38 cellular contexts compared by ENCODE assay signal in genomic region chr20:18788021-18788420, GRCh38. TPM values are rescaled to one million over a fixed set of nuclear protein-coding genes. Genes with fewer than 3 reads are reported as not detected.
A peak's percentile ranks its signal among the peaks of the same experiment; 100 is the strongest.
DNase-seq lines count a peak whose midpoint lies in the region; ATAC-seq, FAIRE-seq and TF ChIP-seq lines count a peak whose summit lies in the region.
"Had no signal": no experiment of that assay in that cellular context is flagged by ENCODE, and none has a peak within 500 bp of the region (broad histone marks: within the 10 kb centered on the region; RNA-seq: fewer than 3 reads in every experiment).

No MANE protein-coding gene starts in this region.

- H3K9me3 Mint-ChIP-seq in activated T-helper 1 cell treated with anti-CD3 and anti-CD28 coated beads, Interleukin-12 subunit alpha, Interleukin-12 subunit beta, Interleukin-2, Interleukin-4 antibody, amounts not matched to agents 30 ng/mL and 10 ng/mL and 1 ng/mL, durations not matched to agents 14 hours and 24 hours and 36 hours: no peaks in the 10 kb centered on the region
- H3K9me3 Mint-ChIP-seq: CD8-positive, alpha-beta T cell had no signal

- H3K27me3 ChIP-seq in bronchial epithelial cell (ENCODE audit: control insufficient read depth, insufficient read depth, low read length) (no peaks in the 10 kb centered on the region), esophagus muscularis mucosa (no peaks in the 10 kb centered on the region)
- H3K27me3 ChIP-seq: BLaER1; BLaER1 treated with 17β-estradiol and CSF1 and Interleukin-3, amounts not matched to agents 10 nM and 100 nM had no signal

- TF ChIP-seq EP300 in esophagus muscularis mucosa (IDR thresholded peaks at IDR 0.05): no peak

- H3K36me3 Mint-ChIP-seq in activated T-helper 1 cell treated with anti-CD3 and anti-CD28 coated beads, Interleukin-12 subunit alpha, Interleukin-12 subunit beta, Interleukin-2, Interleukin-4 antibody, amounts not matched to agents 30 ng/mL and 10 ng/mL and 1 ng/mL, durations not matched to agents 14 hours and 24 hours and 36 hours (ENCODE audit: low read depth): no peaks in the 10 kb centered on the region
- H3K36me3 Mint-ChIP-seq: CD14-positive monocyte; CD4-positive, CD25-positive, alpha-beta regulatory T cell; CD8-positive, alpha-beta T cell had no signal

- no peak overlapping the region for H3K27ac Mint-ChIP-seq in activated T-helper 1 cell treated with anti-CD3 and anti-CD28 coated beads, Interleukin-12 subunit alpha, Interleukin-12 subunit beta, Interleukin-2, Interleukin-4 antibody, amounts not matched to agents 30 ng/mL and 10 ng/mL and 1 ng/mL, durations not matched to agents 14 hours and 24 hours and 36 hours
- H3K27ac Mint-ChIP-seq: B cell; CD14-positive monocyte; CD4-positive, alpha-beta memory T cell; CD4-positive, alpha-beta T cell; CD4-positive, CD25-positive, alpha-beta regulatory T cell; CD8-positive, alpha-beta memory T cell; CD8-positive, alpha-beta T cell had no signal

- DNase-seq in bronchial epithelial cell (ENCODE audit: low read depth): peak; percentile 67
- DNase-seq in epithelial cell of esophagus (ENCODE audit: low read depth): peak; percentile 6
- DNase-seq in esophagus muscularis mucosa (ENCODE audit: extremely low spot score): peak; percentile 10
- no peak for DNase-seq in activated T-helper 1 cell treated with anti-CD3 and anti-CD28 coated beads, Interleukin-12 subunit alpha, Interleukin-12 subunit beta, Interleukin-2, Interleukin-4 antibody, amounts not matched to agents 30 ng/mL and 10 ng/mL and 1 ng/mL, durations not matched to agents 14 hours and 24 hours and 36 hours (ENCODE audit: low spot score)
- no peak for DNase-seq in islet precursor cell
- DNase-seq: 8988T; ACHN; AML-193; BE2C; C1 segment of cervical spinal cord; Caco-2; Calu3; CD4-positive, alpha-beta memory T cell; CD4-positive, alpha-beta T cell; CD4-positive, CD25-positive, alpha-beta regulatory T cell; CD8-positive, alpha-beta memory T cell; CD8-positive, alpha-beta T cell; COR-L47; DMS 273 treated with DMSO at 0.1 percent for 48 hours; DMS153; DMS53; DMS79; DMS79 treated with DMSO at 0.1 percent for 48 hours; DND-41; EL had no signal

- no peak overlapping the region for H3K4me3 Mint-ChIP-seq in activated T-helper 1 cell treated with anti-CD3 and anti-CD28 coated beads, Interleukin-12 subunit alpha, Interleukin-12 subunit beta, Interleukin-2, Interleukin-4 antibody, amounts not matched to agents 30 ng/mL and 10 ng/mL and 1 ng/mL, durations not matched to agents 14 hours and 24 hours and 36 hours
- H3K4me3 Mint-ChIP-seq: B cell; CD14-positive monocyte; CD4-positive, alpha-beta memory T cell; CD4-positive, alpha-beta T cell; CD4-positive, CD25-positive, alpha-beta regulatory T cell; CD8-positive, alpha-beta memory T cell; CD8-positive, alpha-beta T cell had no signal

- H3K4me3 ChIP-seq in bronchial epithelial cell (ENCODE audit: low read depth, low read length): no peak overlapping the region
- H3K4me3 ChIP-seq in epithelial cell of esophagus (ENCODE audit: low read length): no peak overlapping the region
- H3K4me3 ChIP-seq in esophagus muscularis mucosa: no peak overlapping the region
- H3K4me3 ChIP-seq: A549; BLaER1; BLaER1 treated with 17β-estradiol and CSF1 and Interleukin-3, amounts not matched to agents 10 nM and 100 nM had no signal

- TF ChIP-seq POLR2A in esophagus muscularis mucosa (IDR thresholded peaks at IDR 0.05; ENCODE audit: low read depth): no peak

- no peaks in the 10 kb centered on the region for H3K27me3 Mint-ChIP-seq in activated T-helper 1 cell treated with anti-CD3 and anti-CD28 coated beads, Interleukin-12 subunit alpha, Interleukin-12 subunit beta, Interleukin-2, Interleukin-4 antibody, amounts not matched to agents 30 ng/mL and 10 ng/mL and 1 ng/mL, durations not matched to agents 14 hours and 24 hours and 36 hours (ENCODE audit: insufficient read depth)

- no peak overlapping the region for H3K27ac ChIP-seq in esophagus muscularis mucosa (replicated peaks in 1 of 4)
- H3K27ac ChIP-seq: 22Rv1; A549; BLaER1; BLaER1 treated with 17β-estradiol and CSF1 and Interleukin-3, amounts not matched to agents 10 nM and 100 nM; C4-2B had no signal

- no peaks in the 10 kb centered on the region for H3K36me3 ChIP-seq in bronchial epithelial cell (ENCODE audit: control insufficient read depth, insufficient read depth, low read length)
- no peaks in the 10 kb centered on the region for H3K36me3 ChIP-seq in esophagus muscularis mucosa
- H3K36me3 ChIP-seq: BE2C; BLaER1; BLaER1 treated with 17β-estradiol and CSF1 and Interleukin-3, amounts not matched to agents 10 nM and 100 nM had no signal

- TF ChIP-seq CTCF in bronchial epithelial cell (IDR thresholded peaks at IDR 0.05; ENCODE audit: insufficient read depth, low read length, severe bottlenecking) (no peak), epithelial cell of esophagus (IDR thresholded peaks at IDR 0.05; ENCODE audit: insufficient read depth, low read depth, low read length, missing control alignments) (no peak), esophagus muscularis mucosa (IDR thresholded peaks at IDR 0.05) (no peak)

- no peak for FAIRE-seq in bronchial epithelial cell (lab: Jason Lieb, UNC)
- FAIRE-seq: A204.1, A549, D721Med had no signal

- no peak for ATAC-seq in HG03159 (IDR thresholded peaks at IDR 0.05; ENCODE audit: unreplicated experiment)
- ATAC-seq: A549; CD8-positive, alpha-beta T cell had no signal

- intact Hi-C loops in esophagus muscularis mucosa (cut with DNase I): no loop called here
- intact Hi-C loops in activated T-helper 1 cell treated with anti-CD3 and anti-CD28 coated beads, Interleukin-12 subunit alpha, Interleukin-12 subunit beta, Interleukin-2, Interleukin-4 antibody, amounts not matched to agents 30 ng/mL and 10 ng/mL and 1 ng/mL, durations not matched to agents 14 hours and 24 hours and 36 hours (cut with micrococcal nuclease): no loop called here

- H3K4me1 Mint-ChIP-seq in activated T-helper 1 cell treated with anti-CD3 and anti-CD28 coated beads, Interleukin-12 subunit alpha, Interleukin-12 subunit beta, Interleukin-2, Interleukin-4 antibody, amounts not matched to agents 30 ng/mL and 10 ng/mL and 1 ng/mL, durations not matched to agents 14 hours and 24 hours and 36 hours (ENCODE audit: low read depth): no peaks in the 10 kb centered on the region
- H3K4me1 Mint-ChIP-seq: B cell; CD14-positive monocyte; CD4-positive, alpha-beta memory T cell; CD4-positive, CD25-positive, alpha-beta regulatory T cell; CD8-positive, alpha-beta memory T cell had no signal

- no peaks in the 10 kb centered on the region for H3K4me1 ChIP-seq in esophagus muscularis mucosa
- H3K4me1 ChIP-seq: A549, BE2C, BLaER1, Caco-2 had no signal

- H3K9me3 ChIP-seq in esophagus muscularis mucosa: no peaks in the 10 kb centered on the region
- H3K9me3 ChIP-seq: A549, BE2C, Caco-2 had no signal

RNA-seq across cellular contexts. Expression of gene SCP2D1, which starts 25.6 kb away (rescaled TPM):
- total RNA-seq in bronchial epithelial cell (not detected in 2 replicates), esophagus muscularis mucosa (not detected)
- not detected in 2 replicates for total RNA-seq in activated T-helper 1 cell treated with anti-CD3 and anti-CD28 coated beads, Interleukin-12 subunit alpha, Interleukin-12 subunit beta, Interleukin-2, Interleukin-4 antibody, amounts not matched to agents 30 ng/mL and 10 ng/mL and 1 ng/mL, durations not matched to agents 14 hours and 24 hours and 36 hours
- total RNA-seq: A172; A673; B cell; Caco-2; Calu3; CD4-positive, alpha-beta memory T cell; CD4-positive, alpha-beta T cell; CD4-positive, CD25-positive, alpha-beta regulatory T cell; CD8-positive, alpha-beta memory T cell; CD8-positive, alpha-beta T cell; Daoy had no signal

Comparison
In these comparisons a context has a peak if more than half of its experiments do, and no peak if none do; other contexts are left out.
1. DNase-seq: peak in bronchial epithelial cell (single experiment), epithelial cell of esophagus (single experiment) and esophagus muscularis mucosa (single experiment); none in activated T-helper 1 cell treated with anti-CD3 and anti-CD28 coated beads, Interleukin-12 subunit alpha, Interleukin-12 subunit beta, Interleukin-2, Interleukin-4 antibody, amounts not matched to agents 30 ng/mL and 10 ng/mL and 1 ng/mL, durations not matched to agents 14 hours and 24 hours and 36 hours (single experiment) and islet precursor cell (single experiment).